ENCODE assay signal across 9 cellular contexts in the genomic region with DNA sequence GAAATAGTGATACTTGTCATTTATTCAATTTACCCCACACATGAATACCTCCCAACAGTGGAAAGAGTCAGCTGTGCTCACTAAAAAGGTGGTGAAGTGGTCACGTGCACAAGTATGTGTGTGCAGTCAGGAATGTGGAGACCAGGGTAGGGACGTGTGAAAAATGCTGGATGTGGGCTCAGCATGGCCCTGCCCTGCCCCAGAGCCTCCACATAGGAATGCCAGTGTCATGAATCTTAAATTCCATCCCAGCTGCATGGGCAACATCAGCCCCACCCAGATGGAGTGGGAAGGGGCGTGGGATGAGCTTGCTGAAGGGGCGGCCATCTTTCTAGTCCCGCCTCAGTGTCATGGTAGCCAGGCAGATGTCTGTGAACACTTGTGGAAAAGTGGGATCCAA.
DNase-seq lines count a peak whose midpoint lies in the region; ATAC-seq and FAIRE-seq lines count a peak whose summit lies in the region.
"Had no signal": no experiment of that assay in that cellular context is flagged by ENCODE, and none has a peak within 500 bp of the region (broad histone marks: within the 10 kb centered on the region; RNA-seq: fewer than 3 reads in every experiment).

No MANE protein-coding gene starts in this region.

- no peak for ATAC-seq in HG03039 (IDR thresholded peaks at IDR 0.05; ENCODE audit: unreplicated experiment)

- no peak for FAIRE-seq in RCC 7860 (lab: Jason Lieb, UNC)
- FAIRE-seq: kidney had no signal

- DNase-seq in Daoy (ENCODE audit: low read depth) (peak; percentile 85), RCC 7860 (ENCODE audit: low spot score) (peak; percentile 78), fibroblast of gingiva (ENCODE audit: low read depth) (peak; percentile 30), renal cortical epithelial cell (ENCODE audit: low read depth) (peak; percentile 93), superior temporal gyrus (ENCODE audit: extremely low spot score) (no peak), ureter (ENCODE audit: low spot score) (no peak), NCI-H2107 treated with DMSO at 0.1 percent for 48 hours (lab: John Stamatoyannopoulos, UW; ENCODE audit: unreplicated experiment) (no peak)
- DNase-seq: kidney had no signal

Comparison
In these comparisons a context has a peak if more than half of its experiments do, and no peak if none do; other contexts are left out.
1. DNase-seq: peak in Daoy (single experiment), RCC 7860 (single experiment), fibroblast of gingiva (single experiment) and renal cortical epithelial cell (single experiment); none in superior temporal gyrus (single experiment), ureter (single experiment) and NCI-H2107 treated with DMSO at 0.1 percent for 48 hours (single experiment).